2 cellular contexts compared by ENCODE assay signal in the genomic region with DNA sequence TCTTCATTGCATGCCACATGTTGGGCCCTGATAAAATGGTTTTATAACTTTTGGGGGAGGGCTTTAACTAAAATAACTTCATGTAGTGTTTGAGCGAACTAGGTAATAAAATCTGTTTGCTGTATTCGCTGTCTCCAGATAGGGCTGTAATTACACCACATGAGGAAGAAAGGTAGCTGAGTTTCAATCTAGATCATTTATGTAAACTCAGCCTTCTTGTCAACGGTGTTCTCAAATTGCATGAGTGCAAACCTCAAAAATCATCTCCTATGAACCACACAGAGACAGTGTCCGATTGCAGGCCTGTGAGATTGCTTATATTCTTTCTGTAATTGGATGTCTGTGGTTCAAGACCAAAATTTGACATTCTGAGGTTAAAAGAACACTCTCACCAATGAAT.
TF ChIP-seq lines count a peak whose summit lies in the region.

No MANE protein-coding gene starts in this region.

TF ChIP-seq in HCT116, 20 proteins besides CTCF, POLR2A, EP300 and RAD21:
- TF ChIP-seq EZH2 (IDR thresholded peaks at IDR 0.05), result no peak
- no peak for TF ChIP-seq ZFX (IDR thresholded peaks at IDR 0.05)
- TF ChIP-seq EGR1 (IDR thresholded peaks at IDR 0.05; ENCODE audit: low read depth), result no peak
- TF ChIP-seq SP1 (IDR thresholded peaks at IDR 0.05; ENCODE audit: low read depth), result no peak
- no peak for TF ChIP-seq JUND (IDR thresholded peaks at IDR 0.05)
- no peak for TF ChIP-seq ZNF274 (IDR thresholded peaks at IDR 0.05; ENCODE audit: low read depth, low read length)
- TF ChIP-seq, protein P1, sequence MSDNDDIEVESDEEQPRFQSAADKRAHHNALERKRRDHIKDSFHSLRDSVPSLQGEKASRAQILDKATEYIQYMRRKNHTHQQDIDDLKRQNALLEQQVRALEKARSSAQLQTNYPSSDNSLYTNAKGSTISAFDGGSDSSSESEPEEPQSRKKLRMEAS (IDR thresholded peaks at IDR 0.05), result no peak
- TF ChIP-seq, protein P2, sequence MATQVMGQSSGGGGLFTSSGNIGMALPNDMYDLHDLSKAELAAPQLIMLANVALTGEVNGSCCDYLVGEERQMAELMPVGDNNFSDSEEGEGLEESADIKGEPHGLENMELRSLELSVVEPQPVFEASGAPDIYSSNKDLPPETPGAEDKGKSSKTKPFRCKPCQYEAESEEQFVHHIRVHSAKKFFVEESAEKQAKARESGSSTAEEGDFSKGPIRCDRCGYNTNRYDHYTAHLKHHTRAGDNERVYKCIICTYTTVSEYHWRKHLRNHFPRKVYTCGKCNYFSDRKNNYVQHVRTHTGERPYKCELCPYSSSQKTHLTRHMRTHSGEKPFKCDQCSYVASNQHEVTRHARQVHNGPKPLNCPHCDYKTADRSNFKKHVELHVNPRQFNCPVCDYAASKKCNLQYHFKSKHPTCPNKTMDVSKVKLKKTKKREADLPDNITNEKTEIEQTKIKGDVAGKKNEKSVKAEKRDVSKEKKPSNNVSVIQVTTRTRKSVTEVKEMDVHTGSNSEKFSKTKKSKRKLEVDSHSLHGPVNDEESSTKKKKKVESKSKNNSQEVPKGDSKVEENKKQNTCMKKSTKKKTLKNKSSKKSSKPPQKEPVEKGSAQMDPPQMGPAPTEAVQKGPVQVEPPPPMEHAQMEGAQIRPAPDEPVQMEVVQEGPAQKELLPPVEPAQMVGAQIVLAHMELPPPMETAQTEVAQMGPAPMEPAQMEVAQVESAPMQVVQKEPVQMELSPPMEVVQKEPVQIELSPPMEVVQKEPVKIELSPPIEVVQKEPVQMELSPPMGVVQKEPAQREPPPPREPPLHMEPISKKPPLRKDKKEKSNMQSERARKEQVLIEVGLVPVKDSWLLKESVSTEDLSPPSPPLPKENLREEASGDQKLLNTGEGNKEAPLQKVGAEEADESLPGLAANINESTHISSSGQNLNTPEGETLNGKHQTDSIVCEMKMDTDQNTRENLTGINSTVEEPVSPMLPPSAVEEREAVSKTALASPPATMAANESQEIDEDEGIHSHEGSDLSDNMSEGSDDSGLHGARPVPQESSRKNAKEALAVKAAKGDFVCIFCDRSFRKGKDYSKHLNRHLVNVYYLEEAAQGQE (IDR thresholded peaks at IDR 0.05; ENCODE audit: low read depth), result no peak

TF ChIP-seq in GM12878, 131 proteins besides CTCF, POLR2A, EP300 and RAD21:
- TF ChIP-seq BCL11A (IDR thresholded peaks at IDR 0.05; ENCODE audit: low read depth, low read length) (no peak), YY1 (IDR thresholded peaks at IDR 0.05; ENCODE audit: low read depth, low read length) (no peak), NR2F1 (conservative IDR thresholded peaks at IDR 0.05) (no peak), MTA3 (IDR thresholded peaks at IDR 0.05; ENCODE audit: borderline replicate concordance, low read length) (no peak), BHLHE40 (IDR thresholded peaks at IDR 0.05; ENCODE audit: borderline replicate concordance in 1 of 2, low read depth in 2 of 2, low read length in 1 of 2) (no peak), TBL1XR1 (IDR thresholded peaks at IDR 0.05; ENCODE audit: low read depth, low read length) (no peak), IRF4 (IDR thresholded peaks at IDR 0.05; ENCODE audit: low read depth, low read length) (no peak), MEF2A (IDR thresholded peaks at IDR 0.05; ENCODE audit: insufficient read depth, low read depth, low read length) (no peak), KLF5 (IDR thresholded peaks at IDR 0.05; ENCODE audit: partially characterized antibody) (no peak), BRCA1 (IDR thresholded peaks at IDR 0.05; ENCODE audit: low read depth, low read length) (no peak), ZBED1 (IDR thresholded peaks at IDR 0.05; ENCODE audit: borderline replicate concordance) (no peak)
- TF ChIP-seq, protein P3, sequence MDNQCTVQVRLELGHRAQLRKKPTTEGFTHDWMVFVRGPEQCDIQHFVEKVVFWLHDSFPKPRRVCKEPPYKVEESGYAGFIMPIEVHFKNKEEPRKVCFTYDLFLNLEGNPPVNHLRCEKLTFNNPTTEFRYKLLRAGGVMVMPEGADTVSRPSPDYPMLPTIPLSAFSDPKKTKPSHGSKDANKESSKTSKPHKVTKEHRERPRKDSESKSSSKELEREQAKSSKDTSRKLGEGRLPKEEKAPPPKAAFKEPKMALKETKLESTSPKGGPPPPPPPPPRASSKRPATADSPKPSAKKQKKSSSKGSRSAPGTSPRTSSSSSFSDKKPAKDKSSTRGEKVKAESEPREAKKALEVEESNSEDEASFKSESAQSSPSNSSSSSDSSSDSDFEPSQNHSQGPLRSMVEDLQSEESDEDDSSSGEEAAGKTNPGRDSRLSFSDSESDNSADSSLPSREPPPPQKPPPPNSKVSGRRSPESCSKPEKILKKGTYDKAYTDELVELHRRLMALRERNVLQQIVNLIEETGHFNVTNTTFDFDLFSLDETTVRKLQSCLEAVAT (IDR thresholded peaks at IDR 0.05), result no peak
- TF ChIP-seq, protein P4, sequence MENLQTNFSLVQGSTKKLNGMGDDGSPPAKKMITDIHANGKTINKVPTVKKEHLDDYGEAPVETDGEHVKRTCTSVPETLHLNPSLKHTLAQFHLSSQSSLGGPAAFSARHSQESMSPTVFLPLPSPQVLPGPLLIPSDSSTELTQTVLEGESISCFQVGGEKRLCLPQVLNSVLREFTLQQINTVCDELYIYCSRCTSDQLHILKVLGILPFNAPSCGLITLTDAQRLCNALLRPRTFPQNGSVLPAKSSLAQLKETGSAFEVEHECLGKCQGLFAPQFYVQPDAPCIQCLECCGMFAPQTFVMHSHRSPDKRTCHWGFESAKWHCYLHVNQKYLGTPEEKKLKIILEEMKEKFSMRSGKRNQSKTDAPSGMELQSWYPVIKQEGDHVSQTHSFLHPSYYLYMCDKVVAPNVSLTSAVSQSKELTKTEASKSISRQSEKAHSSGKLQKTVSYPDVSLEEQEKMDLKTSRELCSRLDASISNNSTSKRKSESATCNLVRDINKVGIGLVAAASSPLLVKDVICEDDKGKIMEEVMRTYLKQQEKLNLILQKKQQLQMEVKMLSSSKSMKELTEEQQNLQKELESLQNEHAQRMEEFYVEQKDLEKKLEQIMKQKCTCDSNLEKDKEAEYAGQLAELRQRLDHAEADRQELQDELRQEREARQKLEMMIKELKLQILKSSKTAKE (IDR thresholded peaks at IDR 0.05; ENCODE audit: low read depth, poor library complexity, severe bottlenecking), result no peak
- TF ChIP-seq, protein P5, sequence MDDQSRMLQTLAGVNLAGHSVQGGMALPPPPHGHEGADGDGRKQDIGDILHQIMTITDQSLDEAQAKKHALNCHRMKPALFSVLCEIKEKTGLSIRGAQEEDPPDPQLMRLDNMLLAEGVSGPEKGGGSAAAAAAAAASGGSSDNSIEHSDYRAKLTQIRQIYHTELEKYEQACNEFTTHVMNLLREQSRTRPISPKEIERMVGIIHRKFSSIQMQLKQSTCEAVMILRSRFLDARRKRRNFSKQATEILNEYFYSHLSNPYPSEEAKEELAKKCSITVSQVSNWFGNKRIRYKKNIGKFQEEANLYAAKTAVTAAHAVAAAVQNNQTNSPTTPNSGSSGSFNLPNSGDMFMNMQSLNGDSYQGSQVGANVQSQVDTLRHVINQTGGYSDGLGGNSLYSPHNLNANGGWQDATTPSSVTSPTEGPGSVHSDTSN (IDR thresholded peaks at IDR 0.05; ENCODE audit: insufficient replicate concordance, low read depth, low read length), result no peak
- TF ChIP-seq, protein P6, sequence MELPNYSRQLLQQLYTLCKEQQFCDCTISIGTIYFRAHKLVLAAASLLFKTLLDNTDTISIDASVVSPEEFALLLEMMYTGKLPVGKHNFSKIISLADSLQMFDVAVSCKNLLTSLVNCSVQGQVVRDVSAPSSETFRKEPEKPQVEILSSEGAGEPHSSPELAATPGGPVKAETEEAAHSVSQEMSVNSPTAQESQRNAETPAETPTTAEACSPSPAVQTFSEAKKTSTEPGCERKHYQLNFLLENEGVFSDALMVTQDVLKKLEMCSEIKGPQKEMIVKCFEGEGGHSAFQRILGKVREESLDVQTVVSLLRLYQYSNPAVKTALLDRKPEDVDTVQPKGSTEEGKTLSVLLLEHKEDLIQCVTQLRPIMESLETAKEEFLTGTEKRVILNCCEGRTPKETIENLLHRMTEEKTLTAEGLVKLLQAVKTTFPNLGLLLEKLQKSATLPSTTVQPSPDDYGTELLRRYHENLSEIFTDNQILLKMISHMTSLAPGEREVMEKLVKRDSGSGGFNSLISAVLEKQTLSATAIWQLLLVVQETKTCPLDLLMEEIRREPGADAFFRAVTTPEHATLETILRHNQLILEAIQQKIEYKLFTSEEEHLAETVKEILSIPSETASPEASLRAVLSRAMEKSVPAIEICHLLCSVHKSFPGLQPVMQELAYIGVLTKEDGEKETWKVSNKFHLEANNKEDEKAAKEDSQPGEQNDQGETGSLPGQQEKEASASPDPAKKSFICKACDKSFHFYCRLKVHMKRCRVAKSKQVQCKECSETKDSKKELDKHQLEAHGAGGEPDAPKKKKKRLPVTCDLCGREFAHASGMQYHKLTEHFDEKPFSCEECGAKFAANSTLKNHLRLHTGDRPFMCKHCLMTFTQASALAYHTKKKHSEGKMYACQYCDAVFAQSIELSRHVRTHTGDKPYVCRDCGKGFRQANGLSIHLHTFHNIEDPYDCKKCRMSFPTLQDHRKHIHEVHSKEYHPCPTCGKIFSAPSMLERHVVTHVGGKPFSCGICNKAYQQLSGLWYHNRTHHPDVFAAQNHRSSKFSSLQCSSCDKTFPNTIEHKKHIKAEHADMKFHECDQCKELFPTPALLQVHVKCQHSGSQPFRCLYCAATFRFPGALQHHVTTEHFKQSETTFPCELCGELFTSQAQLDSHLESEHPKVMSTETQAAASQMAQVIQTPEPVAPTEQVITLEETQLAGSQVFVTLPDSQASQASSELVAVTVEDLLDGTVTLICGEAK (IDR thresholded peaks at IDR 0.05; ENCODE audit: borderline replicate concordance), result no peak
- TF ChIP-seq, protein P7, sequence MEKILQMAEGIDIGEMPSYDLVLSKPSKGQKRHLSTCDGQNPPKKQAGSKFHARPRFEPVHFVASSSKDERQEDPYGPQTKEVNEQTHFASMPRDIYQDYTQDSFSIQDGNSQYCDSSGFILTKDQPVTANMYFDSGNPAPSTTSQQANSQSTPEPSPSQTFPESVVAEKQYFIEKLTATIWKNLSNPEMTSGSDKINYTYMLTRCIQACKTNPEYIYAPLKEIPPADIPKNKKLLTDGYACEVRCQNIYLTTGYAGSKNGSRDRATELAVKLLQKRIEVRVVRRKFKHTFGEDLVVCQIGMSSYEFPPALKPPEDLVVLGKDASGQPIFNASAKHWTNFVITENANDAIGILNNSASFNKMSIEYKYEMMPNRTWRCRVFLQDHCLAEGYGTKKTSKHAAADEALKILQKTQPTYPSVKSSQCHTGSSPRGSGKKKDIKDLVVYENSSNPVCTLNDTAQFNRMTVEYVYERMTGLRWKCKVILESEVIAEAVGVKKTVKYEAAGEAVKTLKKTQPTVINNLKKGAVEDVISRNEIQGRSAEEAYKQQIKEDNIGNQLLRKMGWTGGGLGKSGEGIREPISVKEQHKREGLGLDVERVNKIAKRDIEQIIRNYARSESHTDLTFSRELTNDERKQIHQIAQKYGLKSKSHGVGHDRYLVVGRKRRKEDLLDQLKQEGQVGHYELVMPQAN (conservative IDR thresholded peaks at IDR 0.05), result no peak
